ENCODE assay signal across 14 cellular contexts in genomic region chr12:102879-103168, GRCh38. TPM values are rescaled to one million over a fixed set of nuclear protein-coding genes. Genes with fewer than 3 reads are reported as not detected.
DNase-seq lines count a peak whose midpoint lies in the region; ATAC-seq, FAIRE-seq and TF ChIP-seq lines count a peak whose summit lies in the region.
"Had no signal": no experiment of that assay in that cellular context is flagged by ENCODE, and none has a peak within 500 bp of the region (broad histone marks: within the 10 kb centered on the region; RNA-seq: fewer than 3 reads in every experiment).

No MANE protein-coding gene starts in this region.

- H3K9ac ChIP-seq in HUES6 (ENCODE audit: low read length) (no peak overlapping the region), endodermal cell (ENCODE audit: extremely low read depth, low read length, poor library complexity, severe bottlenecking) (no peak overlapping the region), HepG2 (ENCODE audit: insufficient read depth, low read depth, low read length) (no peak overlapping the region)

- no TSS peak for BruUV-seq in HepG2 (replicated peaks; lab: Mats Ljungman, UMichigan)

- H3K4me1 ChIP-seq in HUES6 (ENCODE audit: control insufficient read depth, insufficient read depth, low read length), result peaks cover 43% of the 10 kb centered on the region
- peaks cover 8% of the 10 kb centered on the region for H3K4me1 ChIP-seq in endodermal cell (ENCODE audit: control insufficient read depth, insufficient read depth, low read length)
- peaks cover 13% of the 10 kb centered on the region for H3K4me1 ChIP-seq in HepG2 (ENCODE audit: insufficient read depth, low read length)

- peak; percentile 88 for DNase-seq in COR-L47 (lab: John Stamatoyannopoulos, UW)
- DNase-seq in endodermal cell, result no peak
- DNase-seq in HepG2 (ENCODE audit: low spot score), result no peak
- no peak for DNase-seq in SHP77 (lab: John Stamatoyannopoulos, UW)
- DNase-seq: Kasumi-1, MM.1S, NCI-H510A treated with DMSO at 0.1 percent for 48 hours, Right ventricle myocardium superior had no signal

- no peak for TF ChIP-seq POLR2A in HepG2 (IDR thresholded peaks at IDR 0.05; ENCODE audit: insufficient read depth in 1 of 2, low read depth in 2 of 2, low read length in 2 of 2)

- WGBS in endodermal cell (ENCODE audit: insufficient coverage in 1 of 2, insufficient read length in 1 of 2), 2 experiments, result 69 to 71% methylated on average over 6 to 7 of the region's 7 CpGs
- WGBS in HepG2 (ENCODE audit: low lambda C conversion rate), result 37% methylated on average over 7 of the region's 7 CpGs

- TF ChIP-seq CTCF in endodermal cell (conservative IDR thresholded peaks at IDR 0.05) (peak; percentile 27), nephron (IDR thresholded peaks at IDR 0.05; ENCODE audit: unreplicated experiment in 3 of 3) (no peak), HepG2 (CRISPR knock-in tag; IDR thresholded peaks at IDR 0.05) (no peak)

- no peak overlapping the region for H3K4me3 Mint-ChIP-seq in endodermal cell
- H3K4me3 Mint-ChIP-seq in nephron, result peak overlapping the region; percentile 23 to 58 (median 24)

- H3K9me3 Mint-ChIP-seq in endodermal cell, result peaks cover 8% of the 10 kb centered on the region
- H3K9me3 Mint-ChIP-seq in nephron, result no peaks in the 10 kb centered on the region

- H3K27ac ChIP-seq in HUES6 (ENCODE audit: low read depth, low read length), result no peak overlapping the region
- no peak overlapping the region for H3K27ac ChIP-seq in endodermal cell (ENCODE audit: low read depth, low read length)
- no peak overlapping the region for H3K27ac ChIP-seq in HepG2 (ENCODE audit: extremely low read length, insufficient read depth, low read length)
- H3K27ac ChIP-seq: C4-2B had no signal

- no peaks in the 10 kb centered on the region for H3K9me3 ChIP-seq in HUES6 (ENCODE audit: control insufficient read depth, insufficient read depth, low read depth, low read length)
- H3K9me3 ChIP-seq in endodermal cell (ENCODE audit: control insufficient read depth, low read length), result no peaks in the 10 kb centered on the region
- no peaks in the 10 kb centered on the region for H3K9me3 ChIP-seq in HepG2 (ENCODE audit: low read length)

- no peak for TF ChIP-seq RAD21 in HepG2 (CRISPR knock-in tag; IDR thresholded peaks at IDR 0.05)

- H4K20me1 ChIP-seq in HepG2 (ENCODE audit: insufficient read depth, low read length), result no peaks in the 10 kb centered on the region

- H3K4me2 ChIP-seq in HepG2 (ENCODE audit: low read depth, low read length), result no peak overlapping the region

- intact Hi-C loops in HepG2 (cut with micrococcal nuclease; ENCODE audit: unreplicated experiment), result no loop called here

- POLR2A ChIA-PET in HepG2 (lab: Yijun Ruan, JAX), result no interaction called here

- in situ Hi-C loops in HepG2 (cut with HindIII; ENCODE audit: extremely low pct_ligation_motif_present, low pct_unique_long_range_greater_than_20kb), result no loop called here

- H3K4me1 Mint-ChIP-seq in endodermal cell (peaks cover 26% of the 10 kb centered on the region), nephron (peaks cover 69% of the 10 kb centered on the region)

- no peak overlapping the region for H2AFZ ChIP-seq in HepG2 (ENCODE audit: low read length)

- CTCF ChIA-PET in HepG2 (lab: Yijun Ruan, JAX; ENCODE audit: low intra/inter-chr PET ratio, low total read pairs), result no interaction called here

- ATAC-seq in HepG2 (no peak), HG03139 (IDR thresholded peaks at IDR 0.05; ENCODE audit: unreplicated experiment) (no peak), HG02840 (IDR thresholded peaks at IDR 0.05; ENCODE audit: low FRiP score, unreplicated experiment) (no peak)

- peak overlapping the region; percentile 46 for H3K4me3 ChIP-seq in HUES6 (ENCODE audit: low read depth, low read length)
- H3K4me3 ChIP-seq in endodermal cell (ENCODE audit: low read length), result no peak overlapping the region
- no peak overlapping the region for H3K4me3 ChIP-seq in HepG2 (replicated peaks in 1 of 3; ENCODE audit: insufficient read depth in 1 of 3, low read depth in 2 of 3, low read length in 3 of 3)

- H3K27me3 ChIP-seq in HUES6 (ENCODE audit: control insufficient read depth, insufficient read depth, low read length) (peaks cover 29% of the 10 kb centered on the region), endodermal cell (ENCODE audit: control insufficient read depth, insufficient read depth, low read length, poor library complexity, severe bottlenecking) (no peaks in the 10 kb centered on the region), HepG2 (ENCODE audit: control insufficient read depth in 1 of 2, insufficient read depth in 2 of 2, low read length in 2 of 2) (peaks cover 4 to 60% of the 10 kb centered on the region in 2 experiments; a peak in 4 of 5 replicates)

- no peaks in the 10 kb centered on the region for H3K36me3 ChIP-seq in HUES6 (ENCODE audit: control insufficient read depth, insufficient read depth, low read length)
- no peaks in the 10 kb centered on the region for H3K36me3 ChIP-seq in endodermal cell (ENCODE audit: control insufficient read depth, insufficient read depth, low read length)
- no peaks in the 10 kb centered on the region for H3K36me3 ChIP-seq in HepG2 (replicated peaks in 1 of 2; ENCODE audit: control insufficient read depth in 1 of 2, insufficient read depth in 2 of 2, low read length in 2 of 2)

- TF ChIP-seq EP300 in HepG2 (IDR thresholded peaks at IDR 0.05; ENCODE audit: low read depth in 2 of 2, low read length in 2 of 2), result no peak
- TF ChIP-seq EP300 in HepG2 (CRISPR knock-in tag; IDR thresholded peaks at IDR 0.05; ENCODE audit: borderline replicate concordance), result no peak

- no peaks in the 10 kb centered on the region for H3K79me2 ChIP-seq in HepG2 (ENCODE audit: insufficient read depth, low read length)

- H3K36me3 Mint-ChIP-seq in endodermal cell (ENCODE audit: low read depth) (no peaks in the 10 kb centered on the region), nephron (ENCODE audit: low read depth) (no peaks in the 10 kb centered on the region)

- no peak overlapping the region for H3K27ac Mint-ChIP-seq in endodermal cell
- H3K27ac Mint-ChIP-seq in nephron, result peak overlapping the region; percentile 42 to 64 (median 43)

- H3K27me3 Mint-ChIP-seq in endodermal cell (ENCODE audit: insufficient read depth) (peaks cover 63% of the 10 kb centered on the region), nephron (ENCODE audit: low read depth) (peaks cover 34% of the 10 kb centered on the region)

- no peak for FAIRE-seq in HepG2 (lab: Jason Lieb, UNC)
- FAIRE-seq: A204.1 had no signal

TF ChIP-seq in HepG2, 621 proteins besides CTCF, POLR2A, EP300 and RAD21 (continues in another document):
- TF ChIP-seq ZSCAN21 (CRISPR knock-in tag; IDR thresholded peaks at IDR 0.05; ENCODE audit: borderline replicate concordance) (no peak), ZZZ3 (CRISPR knock-in tag; IDR thresholded peaks at IDR 0.05; ENCODE audit: borderline replicate concordance) (no peak), RBM39 (IDR thresholded peaks at IDR 0.05; ENCODE audit: low read depth, low read length, poor library complexity, severe bottlenecking) (no peak), ZNF33A (CRISPR knock-in tag; IDR thresholded peaks at IDR 0.05; ENCODE audit: borderline replicate concordance) (no peak), TAF15 (IDR thresholded peaks at IDR 0.05; ENCODE audit: low read depth, low read length, poor library complexity, severe bottlenecking) (no peak), IRF9 (CRISPR knock-in tag; IDR thresholded peaks at IDR 0.05; ENCODE audit: borderline replicate concordance) (no peak)

RNA-seq across cellular contexts. Expression of gene IQSEC3, which starts 36.3 kb away (rescaled TPM):
- 1 to 10 TPM; 1.5 to 2.7 TPM for total RNA-seq in endodermal cell
- 1.5 TPM for polyA plus RNA-seq in endodermal cell (2013, experiment 1 of 2)
- polyA plus RNA-seq in endodermal cell (2013, experiment 2 of 2), result 0.95 TPM
- total RNA-seq in HepG2 (2016; rRNA removed; fragmentation: Illumina TruSeq; extraction: Trizol), result not detected in 2 replicates
- total RNA-seq in HepG2 (2016; cell fraction: cytosol; rRNA removed; fragmentation: Illumina TruSeq; extraction: Trizol; ENCODE audit: low read depth), result not detected in 2 replicates
- not detected in 2 replicates for total RNA-seq in HepG2 (2016; cell fraction: insoluble cytoplasmic fraction; rRNA removed; fragmentation: Illumina TruSeq; extraction: Trizol)
- not detected in 2 replicates for total RNA-seq in HepG2 (2016; cell fraction: membrane; rRNA removed; fragmentation: Illumina TruSeq; extraction: Trizol)
- not detected in 2 replicates for total RNA-seq in HepG2 (2016; cell fraction: nucleus; rRNA removed; fragmentation: Illumina TruSeq; extraction: Trizol)
- not detected in 2 replicates for polyA plus RNA-seq in HepG2 (2011; rRNA removed)
- not detected in 2 replicates for polyA plus RNA-seq in HepG2 (2011; cell fraction: cytosol; rRNA removed)
- polyA plus RNA-seq in HepG2 (2011; cell fraction: nucleus; rRNA removed), result not detected in 2 replicates
- not detected in 2 replicates for polyA plus RNA-seq in HepG2 (2012)
- not detected in 2 replicates for polyA plus RNA-seq in HepG2 (2016; cell fraction: cytosol; fragmentation: Illumina TruSeq; extraction: Trizol; ENCODE audit: low read depth)
- not detected in 2 replicates for polyA plus RNA-seq in HepG2 (2016; cell fraction: insoluble cytoplasmic fraction; fragmentation: Illumina TruSeq; extraction: Trizol; ENCODE audit: low read depth)
- polyA plus RNA-seq in HepG2 (2016; cell fraction: membrane; fragmentation: Illumina TruSeq; extraction: Trizol; ENCODE audit: low read depth), result not detected in 2 replicates
- polyA plus RNA-seq in HepG2 (2016; cell fraction: nucleus; fragmentation: Illumina TruSeq; extraction: Trizol; ENCODE audit: insufficient read depth, low read depth), result not detected in 2 replicates
- polyA minus RNA-seq in HepG2 (2011; rRNA and poly(A)+ RNA removed; ENCODE audit: low replicate concordance), result not detected in 2 replicates
- polyA minus RNA-seq in HepG2 (2011; cell fraction: cytosol; rRNA and poly(A)+ RNA removed), result not detected in 2 replicates
- polyA minus RNA-seq in HepG2 (2011; cell fraction: nucleus; rRNA and poly(A)+ RNA removed), result not detected in 2 replicates
